Comparison of ENCODE assay signal across 16 cellular contexts in the genomic region with DNA sequence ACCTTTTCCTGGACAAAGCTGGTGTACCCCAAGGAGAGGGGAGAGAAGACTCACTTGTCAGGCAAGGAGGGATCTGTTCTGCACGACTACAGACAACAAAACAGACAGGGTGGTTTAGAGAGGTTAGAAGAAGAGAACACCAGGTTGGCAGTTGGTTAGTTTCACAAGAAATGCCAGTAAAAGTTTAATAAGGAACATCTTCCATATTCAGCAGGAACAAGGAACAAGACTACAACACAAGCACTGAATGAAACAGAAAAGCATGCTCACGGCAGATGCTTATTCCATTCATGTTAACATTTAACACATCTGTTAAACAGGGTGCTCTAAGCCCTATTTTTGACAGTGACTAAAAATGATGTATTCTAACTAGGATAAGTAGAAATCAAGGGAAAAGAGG.
"Had no signal": no experiment of that assay in that cellular context is flagged by ENCODE, and none has a peak within 500 bp of the region (broad histone marks: within the 10 kb centered on the region; RNA-seq: fewer than 3 reads in every experiment).

No MANE protein-coding gene starts in this region.

- FAIRE-seq: small intestine had no signal

- H3K27ac ChIP-seq: colonic mucosa, heart right ventricle, ovary, tibial nerve, upper lobe of right lung, vagina had no signal

- H3K9me3 ChIP-seq: colonic mucosa, heart right ventricle, ovary, tibial nerve, upper lobe of right lung, vagina had no signal

- DNase-seq: colonic mucosa; effector CD4-positive, alpha-beta T cell; heart right ventricle; hypothalamus; kidney glomerular epithelial cell; mesendoderm; naive thymus-derived CD4-positive, alpha-beta T cell; ovary; right cardiac atrium; small intestine; stimulated activated CD4-positive, alpha-beta T cell treated with anti-CD3 and anti-CD28 coated beads, Interleukin-2, amount 100 ng/mL, for 48 hours; stimulated activated naive CD8-positive, alpha-beta T cell treated with anti-CD3 and anti-CD28 coated beads, Interleukin-15, Interleukin-2, amounts not matched to agents 100 U/mL and 50 U/mL, for 24 hours; upper lobe of right lung had no signal

- H3K36me3 ChIP-seq: colonic mucosa, ovary, vagina had no signal

- H3K4me3 ChIP-seq: colonic mucosa, heart right ventricle, ovary, tibial nerve, upper lobe of right lung, vagina had no signal

- H3K4me1 ChIP-seq: colonic mucosa, upper lobe of right lung had no signal

- H3K27me3 Mint-ChIP-seq: progenitor cell of endocrine pancreas had no signal

- H3K4me3 Mint-ChIP-seq: naive thymus-derived CD4-positive, alpha-beta T cell had no signal

- H3K36me3 Mint-ChIP-seq: naive thymus-derived CD4-positive, alpha-beta T cell had no signal

- ATAC-seq: heart right ventricle; naive thymus-derived CD4-positive, alpha-beta T cell; right cardiac atrium; stimulated activated naive CD8-positive, alpha-beta T cell treated with anti-CD3 and anti-CD28 coated beads, Interleukin-15, Interleukin-2, amounts not matched to agents 100 U/mL and 50 U/mL, for 24 hours; upper lobe of right lung had no signal

- H3K27me3 ChIP-seq: colonic mucosa, heart right ventricle, ovary, tibial nerve, upper lobe of right lung, vagina had no signal

- H3K27ac Mint-ChIP-seq: naive thymus-derived CD4-positive, alpha-beta T cell had no signal

- H3K4me1 Mint-ChIP-seq: naive thymus-derived CD4-positive, alpha-beta T cell had no signal
